Comparison of ENCODE assay signal across 1 cellular context in genomic region chr11:118923721-118924587, GRCh38.
TF ChIP-seq lines count a peak whose summit lies in the region.

No MANE protein-coding gene starts in this region.

TF ChIP-seq in HEK293, 187 proteins besides CTCF, POLR2A, EP300 and RAD21 (continued from another document):
- TF ChIP-seq ZNF18 (tag by site-specific recombination; IDR thresholded peaks at IDR 0.05) (no peak), ELK4 (IDR thresholded peaks at IDR 0.05; ENCODE audit: borderline replicate concordance, low read depth, low read length) (no peak), ZNF623 (tag by site-specific recombination; IDR thresholded peaks at IDR 0.05) (no peak), ZNF561 (tag by site-specific recombination; IDR thresholded peaks at IDR 0.05; ENCODE audit: borderline replicate concordance) (no peak), ZSCAN23 (tag by site-specific recombination; IDR thresholded peaks at IDR 0.05) (no peak), ZBTB6 (tag by site-specific recombination; IDR thresholded peaks at IDR 0.05) (no peak)
